ENCODE assay signal across 13 cellular contexts in the genomic region with DNA sequence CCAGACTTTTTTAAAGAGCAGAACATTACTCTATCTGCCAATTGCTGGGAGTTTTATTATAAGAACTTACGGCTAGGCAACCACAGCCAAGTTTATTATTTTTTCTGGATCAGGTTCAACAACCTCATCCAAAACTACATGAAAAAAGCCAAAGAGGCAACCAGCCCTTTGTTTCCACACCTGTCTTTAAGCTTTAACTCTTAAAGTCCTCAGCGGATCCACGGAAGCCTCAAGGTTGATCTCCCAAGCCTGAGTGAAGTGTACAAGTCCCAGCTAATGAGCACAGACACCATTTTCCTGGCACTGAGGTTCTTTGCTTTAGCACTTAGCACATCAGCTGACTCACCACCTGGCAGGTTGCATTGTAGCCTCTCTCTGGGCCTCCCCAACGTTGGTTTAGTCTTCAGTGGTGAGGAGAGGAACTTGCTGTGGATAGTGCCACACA.
A peak's percentile ranks its signal among the peaks of the same experiment; 100 is the strongest.
DNase-seq lines count a peak whose midpoint lies in the region; ATAC-seq and TF ChIP-seq lines count a peak whose summit lies in the region.
"Had no signal": no experiment of that assay in that cellular context is flagged by ENCODE, and none has a peak within 500 bp of the region (broad histone marks: within the 10 kb centered on the region; RNA-seq: fewer than 3 reads in every experiment).

No MANE protein-coding gene starts in this region.

- no peaks in the 10 kb centered on the region for H3K27me3 ChIP-seq in suprapubic skin
- H3K27me3 ChIP-seq: spleen had no signal

- H3K4me3 ChIP-seq in suprapubic skin: no peak overlapping the region
- H3K4me3 ChIP-seq in lower leg skin (ENCODE audit: low read depth, poor library complexity, severe bottlenecking): no peak overlapping the region
- H3K4me3 ChIP-seq: spleen had no signal

- peak; percentile 24 to 84 for ATAC-seq in left cardiac atrium
- ATAC-seq in HG02798 (IDR thresholded peaks at IDR 0.05; ENCODE audit: poor library complexity, unreplicated experiment): no peak
- ATAC-seq: activated T-cell treated with anti-CD3 and anti-CD28 coated beads, Interleukin-2, amount 50 U/mL, for 4 hours; left lobe of liver had no signal

- no peak for TF ChIP-seq POLR2A in suprapubic skin (IDR thresholded peaks at IDR 0.05)
- TF ChIP-seq POLR2A in lower leg skin (IDR thresholded peaks at IDR 0.05): no peak

- peak; percentile 67 for DNase-seq in NCI-H1105 (lab: John Stamatoyannopoulos, UW)
- peak; percentile 63 for DNase-seq in astrocyte of the hippocampus (ENCODE audit: low read depth, low spot score)
- peak; percentile 66 for DNase-seq in left cardiac atrium
- DNase-seq in suprapubic skin (ENCODE audit: low spot score in 2 of 2): peak in 1 of 2 donors; percentile 69
- no peak for DNase-seq in lower leg skin (ENCODE audit: low spot score in 2 of 2)
- DNase-seq in NCI-H1417 (lab: John Stamatoyannopoulos, UW): no peak
- DNase-seq: activated T-cell treated with anti-CD3 and anti-CD28 coated beads, Interleukin-2, amount 50 U/mL, for 4 hours; effector memory CD4-positive, alpha-beta T cell; spleen; stimulated activated naive CD4-positive, alpha-beta T cell treated with Interleukin-2 at 50 U/mL for 16 hours; T-helper 9 cell had no signal

- WGBS in suprapubic skin: 40% methylated on average over 4 of the region's 4 CpGs
- 21 to 29% methylated on average over 4 of the region's 4 CpGs for WGBS in lower leg skin, 2 donors

- H3K27ac ChIP-seq in suprapubic skin: peak overlapping the region; percentile 67

- H3K9me3 ChIP-seq in suprapubic skin: no peaks in the 10 kb centered on the region

- no peak for TF ChIP-seq EP300 in suprapubic skin (IDR thresholded peaks at IDR 0.05)

- H3K36me3 ChIP-seq in suprapubic skin: peaks cover 19% of the 10 kb centered on the region

- no peak for TF ChIP-seq CTCF in suprapubic skin (IDR thresholded peaks at IDR 0.05)
- TF ChIP-seq CTCF in lower leg skin (IDR thresholded peaks at IDR 0.05): no peak

- peaks cover 58% of the 10 kb centered on the region for H3K4me1 ChIP-seq in suprapubic skin

- intact Hi-C loops in left cardiac atrium (cut with DNase I) (no loop called here), lower leg skin (cut with DNase I; ENCODE audit: low total_unique reads) (no loop called here)

Comparison
In these comparisons a context has a peak if more than half of its experiments do, and no peak if none do; other contexts are left out.
1. DNase-seq: peak in NCI-H1105 (single experiment), astrocyte of the hippocampus (single experiment) and left cardiac atrium (single experiment); none in lower leg skin (0 of 2) and NCI-H1417 (0 of 3).